10 cellular contexts compared by ENCODE assay signal in the genomic region with DNA sequence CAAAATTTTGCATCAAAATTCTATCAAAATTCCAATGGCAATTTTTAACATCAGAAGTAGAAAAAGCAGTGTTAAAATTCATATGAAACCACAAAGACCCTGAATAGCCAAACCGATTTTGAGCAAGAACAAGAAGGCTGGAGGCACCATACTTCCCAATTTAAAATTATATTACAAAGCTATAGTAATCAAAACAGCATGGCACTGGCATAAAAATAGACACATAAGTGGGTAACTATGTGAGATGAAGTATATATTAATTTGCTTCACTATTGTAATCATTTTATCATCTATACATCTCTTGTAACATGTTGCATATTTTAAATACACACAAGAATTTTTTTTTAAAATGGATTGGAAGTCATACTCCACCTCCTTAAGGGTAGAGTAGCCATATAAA.
"Had no signal": no experiment of that assay in that cellular context is flagged by ENCODE, and none has a peak within 500 bp of the region (broad histone marks: within the 10 kb centered on the region; RNA-seq: fewer than 3 reads in every experiment).

No MANE protein-coding gene starts in this region.

- H3K4me2 ChIP-seq: GM23338 had no signal

- FAIRE-seq: H54 had no signal

- DNase-seq: GM23248, GOT3, H7, H9, HCEC 1CT, HFFc6 had no signal

- H3K4me1 ChIP-seq: HAP-1 had no signal

- H3K36me3 ChIP-seq: HAP-1 had no signal

- H3K4me3 ChIP-seq: GM23248, GM23338, HAP-1 had no signal

- H3K9ac ChIP-seq: GM23248 had no signal

- H3K9me3 ChIP-seq: HAP-1 had no signal

- H3K27ac Mint-ChIP-seq: GM23338, H9, HFFc6 had no signal

- ATAC-seq: GM23338, HCT116 had no signal

- H3K27ac ChIP-seq: GM23248 had no signal

- H3K4me3 Mint-ChIP-seq: GM23338, H9, HFFc6 had no signal

- H2AFZ ChIP-seq: GM23248, GM23338 had no signal
